2 cellular contexts compared by ENCODE assay signal in genomic region chr6:105892577-105893262, GRCh38.
TF ChIP-seq lines count a peak whose summit lies in the region.

No MANE protein-coding gene starts in this region.

TF ChIP-seq in HCT116, 20 proteins besides CTCF, POLR2A, EP300 and RAD21 (continued from another document):
- TF ChIP-seq REST (IDR thresholded peaks at IDR 0.05; ENCODE audit: low read depth): no peak
- no peak for TF ChIP-seq ATF3 (IDR thresholded peaks at IDR 0.05)
- TF ChIP-seq EGR1 (IDR thresholded peaks at IDR 0.05; ENCODE audit: low read depth): no peak
- peak; percentile 29; the same call in 1 of the 2 replicates for TF ChIP-seq FOSL1 (IDR thresholded peaks at IDR 0.05; ENCODE audit: low read depth)
- TF ChIP-seq EZH2 (IDR thresholded peaks at IDR 0.05): no peak
- no peak for TF ChIP-seq ZBTB33 (IDR thresholded peaks at IDR 0.05; ENCODE audit: extremely low read depth, insufficient replicate concordance, low read length)
- no peak for TF ChIP-seq EZH2phosphoT487 (IDR thresholded peaks at IDR 0.05; ENCODE audit: borderline replicate concordance)
- TF ChIP-seq POLR2AphosphoS5 (IDR thresholded peaks at IDR 0.05; ENCODE audit: low read depth, low read length): no peak

TF ChIP-seq in HepG2, 621 proteins besides CTCF, POLR2A, EP300 and RAD21 (continued from another document):
- TF ChIP-seq MAX (IDR thresholded peaks at IDR 0.05) (no peak), MAFF (IDR thresholded peaks at IDR 0.05; ENCODE audit: low read depth, low read length) (peak; percentile 83), FOSL1 (CRISPR knock-in tag; IDR thresholded peaks at IDR 0.05; ENCODE audit: borderline replicate concordance) (peak; percentile 43; the same call in 1 of the 2 replicates), FOSL2 (CRISPR knock-in tag; IDR thresholded peaks at IDR 0.05) (peak; percentile 87), MAFK (conservative IDR thresholded peaks at IDR 0.05 in 1 of 2, IDR thresholded peaks at IDR 0.05 in 1 of 2; ENCODE audit: low read length in 2 of 2) (peak; percentile 86 to 88), GMEB1 (CRISPR knock-in tag; IDR thresholded peaks at IDR 0.05; ENCODE audit: borderline replicate concordance) (no peak), ZNF556 (CRISPR knock-in tag; IDR thresholded peaks at IDR 0.05; ENCODE audit: borderline replicate concordance) (no peak), ZNF232 (CRISPR knock-in tag; IDR thresholded peaks at IDR 0.05; ENCODE audit: borderline replicate concordance) (no peak), KDM4B (CRISPR knock-in tag; IDR thresholded peaks at IDR 0.05) (no peak), ZNF44 (CRISPR knock-in tag; IDR thresholded peaks at IDR 0.05) (no peak), FOXA1 (IDR thresholded peaks at IDR 0.05) (no peak), FOXA1 (CRISPR knock-in tag; IDR thresholded peaks at IDR 0.05) (peak; percentile 44; the same call in 1 of the 2 replicates), FOXP4 (CRISPR knock-in tag; IDR thresholded peaks at IDR 0.05) (no peak)
